In genomic region chr9:94005272-94005901, GRCh38 we compare ENCODE assay signal across 24 cellular contexts. TPM values are rescaled to one million over a fixed set of nuclear protein-coding genes. Genes with fewer than 3 reads are reported as not detected.
A peak's percentile ranks its signal among the peaks of the same experiment; 100 is the strongest.
DNase-seq lines count a peak whose midpoint lies in the region; ATAC-seq and TF ChIP-seq lines count a peak whose summit lies in the region.
"Had no signal": no experiment of that assay in that cellular context is flagged by ENCODE, and none has a peak within 500 bp of the region (broad histone marks: within the 10 kb centered on the region; RNA-seq: fewer than 3 reads in every experiment).

No MANE protein-coding gene starts in this region.

- no peak overlapping the region for H3K4me3 ChIP-seq in RWPE2 (ENCODE audit: severe bottlenecking)
- no peak overlapping the region for H3K4me3 ChIP-seq in esophagus muscularis mucosa
- H3K4me3 ChIP-seq in esophagus squamous epithelium: no peak overlapping the region
- no peak overlapping the region for H3K4me3 ChIP-seq in tibial nerve
- H3K4me3 ChIP-seq: body of pancreas had no signal

- ATAC-seq in RWPE2 (ENCODE audit: low read depth): peak; percentile 99
- ATAC-seq: body of pancreas; natural killer cell; stimulated activated naive CD8-positive, alpha-beta T cell treated with anti-CD3 and anti-CD28 coated beads, Interleukin-15, Interleukin-2, amounts not matched to agents 100 U/mL and 50 U/mL, for 24 hours had no signal

- H3K27me3 ChIP-seq in RWPE2 (ENCODE audit: insufficient read depth, poor library complexity, severe bottlenecking): no peaks in the 10 kb centered on the region
- peaks cover 0 to 3% (median 0%) of the 10 kb centered on the region in 4 donors for H3K27me3 ChIP-seq in esophagus muscularis mucosa
- H3K27me3 ChIP-seq in esophagus squamous epithelium: no peaks in the 10 kb centered on the region
- no peaks in the 10 kb centered on the region for H3K27me3 ChIP-seq in tibial nerve
- H3K27me3 ChIP-seq: body of pancreas had no signal

- no peaks in the 10 kb centered on the region for H3K9me3 ChIP-seq in RWPE2 (ENCODE audit: severe bottlenecking)
- H3K9me3 ChIP-seq in esophagus muscularis mucosa: no peaks in the 10 kb centered on the region
- no peaks in the 10 kb centered on the region for H3K9me3 ChIP-seq in esophagus squamous epithelium
- H3K9me3 ChIP-seq in tibial nerve: no peaks in the 10 kb centered on the region
- H3K9me3 ChIP-seq: body of pancreas had no signal

- intact Hi-C loops in esophagus muscularis mucosa (cut with DNase I): no loop called here
- intact Hi-C loops in esophagus squamous epithelium (cut with DNase I): no loop called here

- no peak for TF ChIP-seq EP300 in esophagus muscularis mucosa (IDR thresholded peaks at IDR 0.05)
- no peak for TF ChIP-seq EP300 in tibial nerve (IDR thresholded peaks at IDR 0.05)

- H3K27ac ChIP-seq in RWPE2 (ENCODE audit: poor library complexity, severe bottlenecking) (no peak overlapping the region), esophagus muscularis mucosa (replicated peaks in 1 of 4) (no peak overlapping the region), esophagus squamous epithelium (no peak overlapping the region), tibial nerve (no peak overlapping the region)
- H3K27ac ChIP-seq: body of pancreas had no signal

- TF ChIP-seq CTCF in RWPE2 (IDR thresholded peaks at IDR 0.05; ENCODE audit: poor library complexity, severe bottlenecking): no peak
- no peak for TF ChIP-seq CTCF in esophagus muscularis mucosa (IDR thresholded peaks at IDR 0.05)
- TF ChIP-seq CTCF in esophagus squamous epithelium (IDR thresholded peaks at IDR 0.05): no peak
- no peak for TF ChIP-seq CTCF in tibial nerve (IDR thresholded peaks at IDR 0.05)

- DNase-seq in HT-29 (ENCODE audit: low spot score): peak; percentile 53
- DNase-seq in RWPE2 (ENCODE audit: low spot score): peak; percentile 72
- peak; percentile 72 for DNase-seq in esophagus muscularis mucosa (ENCODE audit: extremely low spot score)
- peak; percentile 5 for DNase-seq in occipital lobe (lab: John Stamatoyannopoulos, UW)
- DNase-seq in esophagus squamous epithelium (lab: John Stamatoyannopoulos, UW): no peak
- DNase-seq in tibial nerve (ENCODE audit: low spot score in 2 of 2): no peak
- DNase-seq in G401 (ENCODE audit: low spot score): no peak
- no peak for DNase-seq in GM19240 (ENCODE audit: insufficient read length, low spot score)
- DNase-seq: activated CD4-positive, alpha-beta T cell treated with anti-CD3 and anti-CD28 coated beads for 4 hours; CD4-positive, alpha-beta memory T cell; DMS153; Kasumi-1; natural killer cell; NCI-H1105; NCI-H2081; NCI-H524; posterior cingulate gyrus; SHP77; stimulated activated naive CD8-positive, alpha-beta T cell treated with anti-CD3 and anti-CD28 coated beads, Interleukin-15, Interleukin-2, amounts not matched to agents 100 U/mL and 50 U/mL, for 24 hours; trophoblast cell had no signal

- in situ Hi-C loops in G401 (cut with HindIII; ENCODE audit: low sequenced_read_pairs): no loop called here

- H3K4me1 ChIP-seq in RWPE2 (ENCODE audit: insufficient read depth, poor library complexity, severe bottlenecking) (peaks cover 4% of the 10 kb centered on the region), esophagus muscularis mucosa (peaks cover 0 to under 1% (median under 1%) of the 10 kb centered on the region in 4 donors), esophagus squamous epithelium (peaks cover 0 to under 1% (median 0%) of the 10 kb centered on the region in 3 donors), tibial nerve (no peaks in the 10 kb centered on the region)
- H3K4me1 ChIP-seq: body of pancreas had no signal

- 74% methylated on average over 3 of the region's 3 CpGs for WGBS in esophagus muscularis mucosa
- 36 to 73% methylated on average over 3 of the region's 3 CpGs for WGBS in esophagus squamous epithelium, 2 donors
- 77 to 82% methylated on average over 3 of the region's 3 CpGs for WGBS in tibial nerve, 2 donors

- TF ChIP-seq POLR2A in esophagus muscularis mucosa (IDR thresholded peaks at IDR 0.05; ENCODE audit: low read depth) (no peak), esophagus squamous epithelium (IDR thresholded peaks at IDR 0.05) (no peak), tibial nerve (IDR thresholded peaks at IDR 0.05) (no peak)

- H3K36me3 ChIP-seq in RWPE2 (ENCODE audit: low read depth) (no peaks in the 10 kb centered on the region), esophagus muscularis mucosa (no peaks in the 10 kb centered on the region), esophagus squamous epithelium (no peaks in the 10 kb centered on the region), tibial nerve (no peaks in the 10 kb centered on the region)

RNA-seq across cellular contexts. Expression of gene BARX1, which starts 50.2 kb away (rescaled TPM):
- not detected in 2 replicates for total RNA-seq in HT-29 (2014; rRNA removed; shearing (Covaris generic))
- under 1 TPM in 1 of 4 donors, not detected in 3; 0.42 TPM for total RNA-seq in esophagus muscularis mucosa
- not detected for total RNA-seq in occipital lobe
- not detected for total RNA-seq in esophagus squamous epithelium
- total RNA-seq in tibial nerve: not detected
- not detected in 2 replicates for total RNA-seq in G401 (2014; rRNA removed; shearing (Covaris generic))
- total RNA-seq: CD4-positive, alpha-beta memory T cell; frontal cortex; H4; mesenteric fat pad; natural killer cell had no signal

Comparison
In these comparisons a context has a peak if more than half of its experiments do, and no peak if none do; other contexts are left out.
1. DNase-seq: peak in HT-29 (single experiment), RWPE2 (single experiment), esophagus muscularis mucosa (single experiment) and occipital lobe (single experiment); none in esophagus squamous epithelium (single experiment), tibial nerve (0 of 2), G401 (single experiment) and GM19240 (single experiment).